8 cellular contexts compared by ENCODE assay signal in genomic region chr4:78057600-78058560, GRCh38. TPM values are rescaled to one million over a fixed set of nuclear protein-coding genes. Genes with fewer than 3 reads are reported as not detected.
DNase-seq lines count a peak whose midpoint lies in the region; ATAC-seq and TF ChIP-seq lines count a peak whose summit lies in the region.

No MANE protein-coding gene starts in this region.

- no peaks in the 10 kb centered on the region for H3K79me2 ChIP-seq in ACC112 (ENCODE audit: control insufficient read depth, insufficient read depth, low read length, unreplicated experiment)

- H3K4me3 Mint-ChIP-seq in activated naive CD4-positive, alpha-beta T cell treated with anti-CD3 and anti-CD28 coated beads for 36 hours: peak overlapping the region; percentile 65

- H3K4me3 ChIP-seq in ACC112 (ENCODE audit: low read depth, low read length) (peak overlapping the region; percentile 82), GM12875 (ENCODE audit: low read depth, low read length) (peak overlapping the region; percentile 48), neuronal stem cell (ENCODE audit: low read length in 2 of 2) (peak overlapping the region; percentile 68 to 88)

- H3K27ac Mint-ChIP-seq in activated naive CD4-positive, alpha-beta T cell treated with anti-CD3 and anti-CD28 coated beads for 36 hours: no peak overlapping the region

- peak overlapping the region; percentile 96 for H3K9ac ChIP-seq in neuronal stem cell (ENCODE audit: low read depth, low read length, poor library complexity)

- ATAC-seq in GM18519 (IDR thresholded peaks at IDR 0.05; ENCODE audit: low FRiP score, unreplicated experiment): no peak

- no peaks in the 10 kb centered on the region for H3K9me3 Mint-ChIP-seq in activated naive CD4-positive, alpha-beta T cell treated with anti-CD3 and anti-CD28 coated beads for 36 hours

- no peak overlapping the region for H3K4ac ChIP-seq in neuronal stem cell (ENCODE audit: low read length)

- peak overlapping the region; percentile 91 for H3K4me2 ChIP-seq in neuronal stem cell (ENCODE audit: insufficient read depth, low read length, poor library complexity, severe bottlenecking)

- H3K14ac ChIP-seq in neuronal stem cell (ENCODE audit: low read length): no peak overlapping the region

- H4K91ac ChIP-seq in neuronal stem cell (ENCODE audit: low read depth, low read length, poor library complexity): no peak overlapping the region

- H2BK5ac ChIP-seq in neuronal stem cell (ENCODE audit: low read length): peak overlapping the region; percentile 96

- H3K27ac ChIP-seq in ACC112 (ENCODE audit: low read depth, low read length): no peak overlapping the region
- peak overlapping the region; percentile 96 for H3K27ac ChIP-seq in neuronal stem cell (replicated peaks; ENCODE audit: low read length)

- H2AFZ ChIP-seq in ACC112 (ENCODE audit: low read length, unreplicated experiment): peak overlapping the region; percentile 87
- H2AFZ ChIP-seq in neuronal stem cell (ENCODE audit: low read length): peak overlapping the region; percentile 96

- DNase-seq in NCI-H146 (lab: John Stamatoyannopoulos, UW) (peak; percentile 70), germinal center (ENCODE audit: low spot score) (peak; percentile 25), neuronal stem cell (ENCODE audit: low spot score) (peak; percentile 50), NCI-H1048 (lab: John Stamatoyannopoulos, UW) (no peak)
- peak; percentile 50 for DNase-seq in activated naive CD4-positive, alpha-beta T cell treated with anti-CD3 and anti-CD28 coated beads for 36 hours

- H3K18ac ChIP-seq in neuronal stem cell (ENCODE audit: low read length): peak overlapping the region; percentile 92

- H3K9me3 ChIP-seq in neuronal stem cell (replicated peaks in 1 of 2; ENCODE audit: control insufficient read depth in 2 of 2, insufficient read depth in 1 of 2, low read depth in 1 of 2, low read length in 2 of 2): no peaks in the 10 kb centered on the region

- H2AK5ac ChIP-seq in neuronal stem cell (ENCODE audit: low read depth, low read length): peak overlapping the region; percentile 51

- no peak overlapping the region for H2BK12ac ChIP-seq in neuronal stem cell (ENCODE audit: low read length)

- H3K27me3 ChIP-seq in ACC112 (ENCODE audit: insufficient read depth, low read length) (peaks cover 22% of the 10 kb centered on the region), neuronal stem cell (ENCODE audit: control insufficient read depth in 3 of 3, insufficient read depth in 3 of 3, low read depth in 1 of 3, low read length in 3 of 3) (peaks cover 0 to 11% (median 2%) of the 10 kb centered on the region in 3 experiments)

- H3K36me3 Mint-ChIP-seq in activated naive CD4-positive, alpha-beta T cell treated with anti-CD3 and anti-CD28 coated beads for 36 hours (ENCODE audit: low read depth): no peaks in the 10 kb centered on the region

- CTCF ChIA-PET in activated naive CD4-positive, alpha-beta T cell treated with anti-CD3 and anti-CD28 coated beads for 36 hours (lab: Charles Lee): interaction anchor here (0.9 to 1.2 kb wide), 2 partner anchors 27 to 32 kb away, joined by 3 read pairs; no protein-coding TSS in a partner anchor

- TF ChIP-seq CTCF in GM12875 (IDR thresholded peaks at IDR 0.05; ENCODE audit: borderline replicate concordance, insufficient read depth, low read depth, low read length): no peak

- H3K4me1 Mint-ChIP-seq in activated naive CD4-positive, alpha-beta T cell treated with anti-CD3 and anti-CD28 coated beads for 36 hours (ENCODE audit: low read depth): peaks cover 21% of the 10 kb centered on the region

- H3K36me3 ChIP-seq in ACC112 (ENCODE audit: insufficient read depth, low read length) (no peaks in the 10 kb centered on the region), neuronal stem cell (replicated peaks in 1 of 2; ENCODE audit: control insufficient read depth in 2 of 2, insufficient read depth in 2 of 2, low read length in 2 of 2) (no peaks in the 10 kb centered on the region)

- peaks cover 48% of the 10 kb centered on the region for H3K27me3 Mint-ChIP-seq in activated naive CD4-positive, alpha-beta T cell treated with anti-CD3 and anti-CD28 coated beads for 36 hours (ENCODE audit: low read depth)

- H3K4me1 ChIP-seq in ACC112 (ENCODE audit: control insufficient read depth, insufficient read depth, low read length, unreplicated experiment) (no peaks in the 10 kb centered on the region), neuronal stem cell (ENCODE audit: control insufficient read depth in 2 of 2, insufficient read depth in 1 of 2, low read depth in 1 of 2, low read length in 2 of 2) (peaks cover 3% of the 10 kb centered on the region in 2 donors)

- WGBS in neuronal stem cell (ENCODE audit: extremely low coverage in 2 of 2, insufficient read length in 2 of 2, insufficient replicate concordance in 1 of 2), 2 donors: no CpG with 5 or more reads among the region's 56 CpGs

- no peak overlapping the region for H4K8ac ChIP-seq in neuronal stem cell (ENCODE audit: low read depth, low read length)

- intact Hi-C loops in activated naive CD4-positive, alpha-beta T cell treated with anti-CD3 and anti-CD28 coated beads for 36 hours (cut with micrococcal nuclease): loop anchor here (1.0 to 10.0 kb wide), 4 partner anchors 241 to 878 kb away; partner anchors contain the start of gene CNOT6L

- no peaks in the 10 kb centered on the region for H3K79me1 ChIP-seq in neuronal stem cell (ENCODE audit: low read depth, low read length)

- no peak overlapping the region for H2BK120ac ChIP-seq in neuronal stem cell (ENCODE audit: low read depth, low read length)

- H2BK15ac ChIP-seq in neuronal stem cell (ENCODE audit: low read length): no peak overlapping the region

- H3K23ac ChIP-seq in neuronal stem cell (ENCODE audit: low read depth, low read length, poor library complexity): peak overlapping the region; percentile 5

RNA-seq across cellular contexts. Expression of gene FRAS1, which starts 0.8 kb away (rescaled TPM):
- not detected for total RNA-seq in activated naive CD4-positive, alpha-beta T cell treated with anti-CD3 and anti-CD28 coated beads for 36 hours
- polyA plus RNA-seq in neuronal stem cell (2013, experiment 1 of 2): 3.7 TPM
- 3.9 TPM for polyA plus RNA-seq in neuronal stem cell (2013, experiment 2 of 2)
